ENCODE assay signal across 17 cellular contexts in genomic region chr6:69026715-69027114, GRCh38.
DNase-seq lines count a peak whose midpoint lies in the region; ATAC-seq and TF ChIP-seq lines count a peak whose summit lies in the region.
"Had no signal": no experiment of that assay in that cellular context is flagged by ENCODE, and none has a peak within 500 bp of the region (broad histone marks: within the 10 kb centered on the region; RNA-seq: fewer than 3 reads in every experiment).

No MANE protein-coding gene starts in this region.

- no peaks in the 10 kb centered on the region for H3K79me2 ChIP-seq in GM23338 (replicated peaks; ENCODE audit: insufficient read depth)

- H3K4me3 ChIP-seq in GM23338, result no peak overlapping the region
- H3K4me3 ChIP-seq: BLaER1, Peyer's patch had no signal

- H3K9me3 Mint-ChIP-seq in GM23338, result no peaks in the 10 kb centered on the region

- H3K4me1 ChIP-seq in GM23338 (ENCODE audit: insufficient read depth), result no peaks in the 10 kb centered on the region
- H3K4me1 ChIP-seq: BLaER1, Peyer's patch had no signal

- peaks cover 4% of the 10 kb centered on the region; the same call in 2 of the 3 replicates for H3K4me1 Mint-ChIP-seq in GM23338
- H3K4me1 Mint-ChIP-seq: CD4-positive, alpha-beta memory T cell had no signal

- no peak overlapping the region for H3K4me3 Mint-ChIP-seq in GM23338
- H3K4me3 Mint-ChIP-seq: CD4-positive, alpha-beta memory T cell; HFFc6 had no signal

- H3K9me2 ChIP-seq in GM23338 (ENCODE audit: insufficient read depth), result 0 out of 2 replicates have a peak, but pooled peaks cover 3% of the 10 kb centered on the region
- H3K9me2 ChIP-seq: SK-N-SH had no signal

- H3K36me3 Mint-ChIP-seq in GM23338 (ENCODE audit: low read depth), result no peaks in the 10 kb centered on the region
- H3K36me3 Mint-ChIP-seq: CD4-positive, alpha-beta memory T cell had no signal

- peak overlapping the region; percentile 70; the same call in 1 of the 2 replicates for H2AFZ ChIP-seq in GM23338

- no peak for ATAC-seq in GM23338

- H4K20me1 ChIP-seq in GM23338 (replicated peaks; ENCODE audit: insufficient read depth), result no peaks in the 10 kb centered on the region
- H4K20me1 ChIP-seq: BLaER1 had no signal

- no peak overlapping the region for H3K4me2 ChIP-seq in GM23338
- H3K4me2 ChIP-seq: BLaER1, SK-N-SH had no signal

- no peak for TF ChIP-seq CTCF in GM23338 (conservative IDR thresholded peaks at IDR 0.05; ENCODE audit: low read depth in 2 of 2)
- no peak for TF ChIP-seq CTCF in GM13977 (IDR thresholded peaks at IDR 0.05; ENCODE audit: extremely low read depth, insufficient read depth, missing control alignments)

- H3K27ac Mint-ChIP-seq in GM23338, result no peak overlapping the region
- H3K27ac Mint-ChIP-seq: HFFc6 had no signal

- H3F3A ChIP-seq in GM23338 (replicated peaks; ENCODE audit: low read depth), result no peaks in the 10 kb centered on the region

- in situ Hi-C loops in GM13977 (cut with MboI; ENCODE audit: low pct_unique_long_range_greater_than_20kb, low sequenced_read_pairs, unreplicated experiment), result no loop called here

- H3K27me3 ChIP-seq in GM23338 (ENCODE audit: insufficient read depth), result no peaks in the 10 kb centered on the region
- H3K27me3 ChIP-seq: BLaER1, Peyer's patch had no signal

- no peaks in the 10 kb centered on the region for H3K27me3 Mint-ChIP-seq in GM23338 (ENCODE audit: insufficient read depth, low read depth, poor library complexity)
- H3K27me3 Mint-ChIP-seq: CD4-positive, alpha-beta memory T cell had no signal

- DNase-seq in GM23338 (ENCODE audit: low spot score) (no peak), RKO (ENCODE audit: low spot score) (peak; percentile 45), epithelial cell of prostate (ENCODE audit: low read depth, low spot score) (no peak), renal cortical epithelial cell (ENCODE audit: low read depth) (peak; percentile 16), GM13977 (ENCODE audit: low spot score) (no peak), NCI-H1105 (lab: John Stamatoyannopoulos, UW) (no peak), epidermal melanocyte (ENCODE audit: insufficient read length, low spot score) (no peak)
- DNase-seq: Calu3; CD4-positive, alpha-beta memory T cell; HFFc6; NCI-H1092 treated with DMSO at 0.1 percent for 48 hours; NCI-H2081 treated with DMSO at 0.1 percent for 48 hours; NCI-H510A treated with DMSO at 0.1 percent for 48 hours; Peyer's patch; Right ventricle myocardium superior; SK-N-SH had no signal

- H3K27ac ChIP-seq in GM23338 (ENCODE audit: low read depth) (no peak overlapping the region), epithelial cell of prostate (peak overlapping the region; percentile 72)
- H3K27ac ChIP-seq: BLaER1, Peyer's patch had no signal

- no peaks in the 10 kb centered on the region for H3K36me3 ChIP-seq in GM23338 (ENCODE audit: insufficient read depth)
- H3K36me3 ChIP-seq: BLaER1, Peyer's patch had no signal

TF ChIP-seq in GM23338, 12 proteins besides CTCF, POLR2A, EP300 and RAD21:
- TF ChIP-seq, protein P1, sequence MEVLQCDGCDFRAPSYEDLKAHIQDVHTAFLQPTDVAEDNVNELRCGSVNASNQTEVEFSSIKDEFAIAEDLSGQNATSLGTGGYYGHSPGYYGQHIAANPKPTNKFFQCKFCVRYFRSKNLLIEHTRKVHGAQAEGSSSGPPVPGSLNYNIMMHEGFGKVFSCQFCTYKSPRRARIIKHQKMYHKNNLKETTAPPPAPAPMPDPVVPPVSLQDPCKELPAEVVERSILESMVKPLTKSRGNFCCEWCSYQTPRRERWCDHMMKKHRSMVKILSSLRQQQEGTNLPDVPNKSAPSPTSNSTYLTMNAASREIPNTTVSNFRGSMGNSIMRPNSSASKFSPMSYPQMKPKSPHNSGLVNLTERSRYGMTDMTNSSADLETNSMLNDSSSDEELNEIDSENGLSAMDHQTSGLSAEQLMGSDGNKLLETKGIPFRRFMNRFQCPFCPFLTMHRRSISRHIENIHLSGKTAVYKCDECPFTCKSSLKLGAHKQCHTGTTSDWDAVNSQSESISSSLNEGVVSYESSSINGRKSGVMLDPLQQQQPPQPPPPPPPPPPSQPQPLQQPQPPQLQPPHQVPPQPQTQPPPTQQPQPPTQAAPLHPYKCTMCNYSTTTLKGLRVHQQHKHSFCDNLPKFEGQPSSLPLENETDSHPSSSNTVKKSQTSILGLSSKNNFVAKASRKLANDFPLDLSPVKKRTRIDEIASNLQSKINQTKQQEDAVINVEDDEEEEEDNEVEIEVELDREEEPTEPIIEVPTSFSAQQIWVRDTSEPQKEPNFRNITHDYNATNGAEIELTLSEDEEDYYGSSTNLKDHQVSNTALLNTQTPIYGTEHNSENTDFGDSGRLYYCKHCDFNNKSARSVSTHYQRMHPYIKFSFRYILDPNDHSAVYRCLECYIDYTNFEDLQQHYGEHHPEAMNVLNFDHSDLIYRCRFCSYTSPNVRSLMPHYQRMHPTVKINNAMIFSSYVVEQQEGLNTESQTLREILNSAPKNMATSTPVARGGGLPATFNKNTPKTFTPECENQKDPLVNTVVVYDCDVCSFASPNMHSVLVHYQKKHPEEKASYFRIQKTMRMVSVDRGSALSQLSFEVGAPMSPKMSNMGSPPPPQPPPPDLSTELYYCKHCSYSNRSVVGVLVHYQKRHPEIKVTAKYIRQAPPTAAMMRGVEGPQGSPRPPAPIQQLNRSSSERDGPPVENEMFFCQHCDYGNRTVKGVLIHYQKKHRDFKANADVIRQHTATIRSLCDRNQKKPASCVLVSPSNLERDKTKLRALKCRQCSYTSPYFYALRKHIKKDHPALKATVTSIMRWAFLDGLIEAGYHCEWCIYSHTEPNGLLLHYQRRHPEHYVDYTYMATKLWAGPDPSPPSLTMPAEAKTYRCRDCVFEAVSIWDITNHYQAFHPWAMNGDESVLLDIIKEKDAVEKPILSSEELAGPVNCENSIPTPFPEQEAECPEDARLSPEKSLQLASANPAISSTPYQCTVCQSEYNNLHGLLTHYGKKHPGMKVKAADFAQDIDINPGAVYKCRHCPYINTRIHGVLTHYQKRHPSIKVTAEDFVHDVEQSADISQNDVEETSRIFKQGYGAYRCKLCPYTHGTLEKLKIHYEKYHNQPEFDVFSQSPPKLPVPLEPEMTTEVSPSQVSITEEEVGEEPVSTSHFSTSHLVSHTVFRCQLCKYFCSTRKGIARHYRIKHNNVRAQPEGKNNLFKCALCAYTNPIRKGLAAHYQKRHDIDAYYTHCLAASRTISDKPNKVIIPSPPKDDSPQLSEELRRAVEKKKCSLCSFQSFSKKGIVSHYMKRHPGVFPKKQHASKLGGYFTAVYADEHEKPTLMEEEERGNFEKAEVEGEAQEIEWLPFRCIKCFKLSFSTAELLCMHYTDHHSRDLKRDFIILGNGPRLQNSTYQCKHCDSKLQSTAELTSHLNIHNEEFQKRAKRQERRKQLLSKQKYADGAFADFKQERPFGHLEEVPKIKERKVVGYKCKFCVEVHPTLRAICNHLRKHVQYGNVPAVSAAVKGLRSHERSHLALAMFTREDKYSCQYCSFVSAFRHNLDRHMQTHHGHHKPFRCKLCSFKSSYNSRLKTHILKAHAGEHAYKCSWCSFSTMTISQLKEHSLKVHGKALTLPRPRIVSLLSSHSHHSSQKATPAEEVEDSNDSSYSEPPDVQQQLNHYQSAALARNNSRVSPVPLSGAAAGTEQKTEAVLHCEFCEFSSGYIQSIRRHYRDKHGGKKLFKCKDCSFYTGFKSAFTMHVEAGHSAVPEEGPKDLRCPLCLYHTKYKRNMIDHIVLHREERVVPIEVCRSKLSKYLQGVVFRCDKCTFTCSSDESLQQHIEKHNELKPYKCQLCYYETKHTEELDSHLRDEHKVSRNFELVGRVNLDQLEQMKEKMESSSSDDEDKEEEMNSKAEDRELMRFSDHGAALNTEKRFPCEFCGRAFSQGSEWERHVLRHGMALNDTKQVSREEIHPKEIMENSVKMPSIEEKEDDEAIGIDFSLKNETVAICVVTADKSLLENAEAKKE (CRISPR knock-in tag; IDR thresholded peaks at IDR 0.05), result no peak
- no peak for TF ChIP-seq NANOG (IDR thresholded peaks at IDR 0.05; ENCODE audit: borderline replicate concordance)
- TF ChIP-seq CREB1 (CRISPR knock-in tag; IDR thresholded peaks at IDR 0.05; ENCODE audit: low read depth), result no peak
- no peak for TF ChIP-seq STAT1 (IDR thresholded peaks at IDR 0.05; ENCODE audit: unreplicated experiment)
- TF ChIP-seq EZH2 (IDR thresholded peaks at IDR 0.05; ENCODE audit: low read depth, unreplicated experiment), result no peak

Comparison
In these comparisons a context has a peak if more than half of its experiments do, and no peak if none do; other contexts are left out.
1. DNase-seq: peak in RKO (single experiment) and renal cortical epithelial cell (single experiment); none in GM23338 (single experiment), epithelial cell of prostate (single experiment), GM13977 (single experiment), NCI-H1105 (single experiment) and epidermal melanocyte (single experiment).